In genomic region chr19:1304197-1304924, GRCh38 we compare ENCODE assay signal across 1 cellular context.
TF ChIP-seq lines count a peak whose summit lies in the region.

No MANE protein-coding gene starts in this region.

TF ChIP-seq in GM23338, 12 proteins besides CTCF, POLR2A, EP300 and RAD21:
- TF ChIP-seq NANOG (IDR thresholded peaks at IDR 0.05; ENCODE audit: borderline replicate concordance) (no peak), EZH2 (IDR thresholded peaks at IDR 0.05; ENCODE audit: low read depth, unreplicated experiment) (no peak), CREB1 (CRISPR knock-in tag; IDR thresholded peaks at IDR 0.05; ENCODE audit: low read depth) (no peak), ETS1 (IDR thresholded peaks at IDR 0.05) (no peak), POLR2AphosphoS5 (IDR thresholded peaks at IDR 0.05; ENCODE audit: low read depth) (no peak), STAT1 (IDR thresholded peaks at IDR 0.05; ENCODE audit: unreplicated experiment) (no peak), EZH2phosphoT487 (IDR thresholded peaks at IDR 0.05; ENCODE audit: unreplicated experiment) (no peak), JUNB (IDR thresholded peaks at IDR 0.05; ENCODE audit: unreplicated experiment) (no peak), ZNF114 (CRISPR knock-in tag; IDR thresholded peaks at IDR 0.05) (no peak), ZNF331 (CRISPR knock-in tag; IDR thresholded peaks at IDR 0.05; ENCODE audit: low read depth) (no peak), ZNF462 (CRISPR knock-in tag; IDR thresholded peaks at IDR 0.05) (no peak)
- TF ChIP-seq, protein P1, sequence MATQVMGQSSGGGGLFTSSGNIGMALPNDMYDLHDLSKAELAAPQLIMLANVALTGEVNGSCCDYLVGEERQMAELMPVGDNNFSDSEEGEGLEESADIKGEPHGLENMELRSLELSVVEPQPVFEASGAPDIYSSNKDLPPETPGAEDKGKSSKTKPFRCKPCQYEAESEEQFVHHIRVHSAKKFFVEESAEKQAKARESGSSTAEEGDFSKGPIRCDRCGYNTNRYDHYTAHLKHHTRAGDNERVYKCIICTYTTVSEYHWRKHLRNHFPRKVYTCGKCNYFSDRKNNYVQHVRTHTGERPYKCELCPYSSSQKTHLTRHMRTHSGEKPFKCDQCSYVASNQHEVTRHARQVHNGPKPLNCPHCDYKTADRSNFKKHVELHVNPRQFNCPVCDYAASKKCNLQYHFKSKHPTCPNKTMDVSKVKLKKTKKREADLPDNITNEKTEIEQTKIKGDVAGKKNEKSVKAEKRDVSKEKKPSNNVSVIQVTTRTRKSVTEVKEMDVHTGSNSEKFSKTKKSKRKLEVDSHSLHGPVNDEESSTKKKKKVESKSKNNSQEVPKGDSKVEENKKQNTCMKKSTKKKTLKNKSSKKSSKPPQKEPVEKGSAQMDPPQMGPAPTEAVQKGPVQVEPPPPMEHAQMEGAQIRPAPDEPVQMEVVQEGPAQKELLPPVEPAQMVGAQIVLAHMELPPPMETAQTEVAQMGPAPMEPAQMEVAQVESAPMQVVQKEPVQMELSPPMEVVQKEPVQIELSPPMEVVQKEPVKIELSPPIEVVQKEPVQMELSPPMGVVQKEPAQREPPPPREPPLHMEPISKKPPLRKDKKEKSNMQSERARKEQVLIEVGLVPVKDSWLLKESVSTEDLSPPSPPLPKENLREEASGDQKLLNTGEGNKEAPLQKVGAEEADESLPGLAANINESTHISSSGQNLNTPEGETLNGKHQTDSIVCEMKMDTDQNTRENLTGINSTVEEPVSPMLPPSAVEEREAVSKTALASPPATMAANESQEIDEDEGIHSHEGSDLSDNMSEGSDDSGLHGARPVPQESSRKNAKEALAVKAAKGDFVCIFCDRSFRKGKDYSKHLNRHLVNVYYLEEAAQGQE (IDR thresholded peaks at IDR 0.05; ENCODE audit: unreplicated experiment) = no peak
